In genomic region chr2:219844756-219845155, GRCh38 we compare ENCODE assay signal across 10 cellular contexts.
DNase-seq lines count a peak whose midpoint lies in the region; ATAC-seq, FAIRE-seq and TF ChIP-seq lines count a peak whose summit lies in the region.
"Had no signal": no experiment of that assay in that cellular context is flagged by ENCODE, and none has a peak within 500 bp of the region (broad histone marks: within the 10 kb centered on the region; RNA-seq: fewer than 3 reads in every experiment).

No MANE protein-coding gene starts in this region.

- no peak overlapping the region for H3K4me3 ChIP-seq in GM12878

- H3K9me3 ChIP-seq in GM12878 (replicated peaks; ENCODE audit: control insufficient read depth, insufficient read depth, low read length): no peaks in the 10 kb centered on the region

- POLR2A ChIA-PET in GM12878 (lab: Charles Lee): no interaction called here

- peaks cover 2% of the 10 kb centered on the region for H3K9me3 Mint-ChIP-seq in stimulated activated effector memory CD8-positive, alpha-beta T cell treated with anti-CD3 and anti-CD28 coated beads, Interleukin-12 subunit alpha, Interleukin-12 subunit beta, amount 100 ng/mL, for 72 hours
- H3K9me3 Mint-ChIP-seq in effector memory CD8-positive, alpha-beta T cell: no peaks in the 10 kb centered on the region
- H3K9me3 Mint-ChIP-seq: activated T-helper 1 cell treated with anti-CD3 and anti-CD28 coated beads, Interleukin-12 subunit alpha, Interleukin-12 subunit beta, Interleukin-2, Interleukin-4 antibody, amounts not matched to agents 30 ng/mL and 10 ng/mL and 1 ng/mL, durations not matched to agents 14 hours and 24 hours and 36 hours had no signal

- H3K79me2 ChIP-seq in GM12878 (ENCODE audit: control insufficient read depth, insufficient read depth, low read length): no peaks in the 10 kb centered on the region

- no peak for TF ChIP-seq POLR2A in GM12878 (IDR thresholded peaks at IDR 0.05; ENCODE audit: low read depth, low read length)

- no peak for TF ChIP-seq RAD21 in GM12878 (IDR thresholded peaks at IDR 0.05; ENCODE audit: insufficient read depth, low read depth, low read length)

- no peaks in the 10 kb centered on the region for H3K36me3 ChIP-seq in GM12878 (ENCODE audit: control insufficient read depth in 2 of 2, insufficient read depth in 2 of 2, low read length in 1 of 2)

- SMC1A ChIA-PET in GM12878 (lab: Charles Lee; ENCODE audit: uncharacterized antibody, unreplicated experiment): no interaction called here

- H3K4me1 ChIP-seq in GM12878 (ENCODE audit: control insufficient read depth, insufficient read depth, low read length): no peaks in the 10 kb centered on the region

- no peak for TF ChIP-seq CTCF in GM12878 (IDR thresholded peaks at IDR 0.05 in 2 of 3, conservative IDR thresholded peaks at IDR 0.05 in 1 of 3; ENCODE audit: control insufficient read depth in 2 of 3, extremely low read depth in 1 of 3, insufficient read depth in 1 of 3, low read depth in 3 of 3, low read length in 3 of 3)

- H3K27ac Mint-ChIP-seq in stimulated activated effector memory CD8-positive, alpha-beta T cell treated with anti-CD3 and anti-CD28 coated beads, Interleukin-12 subunit alpha, Interleukin-12 subunit beta, amount 100 ng/mL, for 72 hours: no peak overlapping the region
- no peak overlapping the region for H3K27ac Mint-ChIP-seq in effector memory CD8-positive, alpha-beta T cell
- H3K27ac Mint-ChIP-seq: activated T-helper 1 cell treated with anti-CD3 and anti-CD28 coated beads, Interleukin-12 subunit alpha, Interleukin-12 subunit beta, Interleukin-2, Interleukin-4 antibody, amounts not matched to agents 30 ng/mL and 10 ng/mL and 1 ng/mL, durations not matched to agents 14 hours and 24 hours and 36 hours had no signal

- H3K9ac ChIP-seq in GM12878 (ENCODE audit: control insufficient read depth, insufficient read depth, low read length): no peak overlapping the region

- no peak overlapping the region for H3K27ac ChIP-seq in GM12878 (ENCODE audit: control insufficient read depth, insufficient read depth)

- H4K20me1 ChIP-seq in GM12878 (ENCODE audit: control insufficient read depth, insufficient read depth): no peaks in the 10 kb centered on the region

- no peak for TF ChIP-seq EP300 in GM12878 (IDR thresholded peaks at IDR 0.05; ENCODE audit: borderline replicate concordance in 1 of 2, control insufficient read depth in 1 of 2, low read depth in 2 of 2, low read length in 2 of 2)

- FAIRE-seq in GM12878 (lab: Jason Lieb, UNC): peak; percentile 65

- H3K27me3 ChIP-seq in GM12878 (replicated peaks in 1 of 2; ENCODE audit: control insufficient read depth in 2 of 2, insufficient read depth in 2 of 2, low read length in 1 of 2): no peaks in the 10 kb centered on the region; a peak in 1 of 4 replicates

- H3K4me3 Mint-ChIP-seq in stimulated activated effector memory CD8-positive, alpha-beta T cell treated with anti-CD3 and anti-CD28 coated beads, Interleukin-12 subunit alpha, Interleukin-12 subunit beta, amount 100 ng/mL, for 72 hours: no peak overlapping the region
- H3K4me3 Mint-ChIP-seq in effector memory CD8-positive, alpha-beta T cell: no peak overlapping the region
- H3K4me3 Mint-ChIP-seq: activated T-helper 1 cell treated with anti-CD3 and anti-CD28 coated beads, Interleukin-12 subunit alpha, Interleukin-12 subunit beta, Interleukin-2, Interleukin-4 antibody, amounts not matched to agents 30 ng/mL and 10 ng/mL and 1 ng/mL, durations not matched to agents 14 hours and 24 hours and 36 hours had no signal

- no peak overlapping the region for H2AFZ ChIP-seq in GM12878 (ENCODE audit: control insufficient read depth, low read depth, low read length)

- ATAC-seq in GM18873 (IDR thresholded peaks at IDR 0.05; ENCODE audit: low FRiP score, unreplicated experiment) (peak; percentile 88), GM21526 (IDR thresholded peaks at IDR 0.05; ENCODE audit: low FRiP score, unreplicated experiment) (peak; percentile 91), HG03097 (IDR thresholded peaks at IDR 0.05; ENCODE audit: low FRiP score, unreplicated experiment) (peak; percentile 91), GM12878 (peak; percentile 86)
- ATAC-seq in stimulated activated effector memory CD8-positive, alpha-beta T cell treated with anti-CD3 and anti-CD28 coated beads, Interleukin-12 subunit alpha, Interleukin-12 subunit beta, amount 100 ng/mL, for 72 hours: no peak
- no peak for ATAC-seq in effector memory CD8-positive, alpha-beta T cell (replicated peaks)

- H3K36me3 Mint-ChIP-seq in stimulated activated effector memory CD8-positive, alpha-beta T cell treated with anti-CD3 and anti-CD28 coated beads, Interleukin-12 subunit alpha, Interleukin-12 subunit beta, amount 100 ng/mL, for 72 hours: no peaks in the 10 kb centered on the region
- H3K36me3 Mint-ChIP-seq in effector memory CD8-positive, alpha-beta T cell (ENCODE audit: insufficient read depth): no peaks in the 10 kb centered on the region

- CTCF ChIA-PET in GM12878 (lab: Yijun Ruan, JAX): no interaction called here

- intact Hi-C loops in GM12878 (cut with micrococcal nuclease; ENCODE audit: unreplicated experiment): no loop called here
- intact Hi-C loops in head of caudate nucleus (cut with DNase I): no loop called here

- RAD21 ChIA-PET in GM12878 (lab: Charles Lee; ENCODE audit: unreplicated experiment): no interaction called here

- H3K4me1 Mint-ChIP-seq in stimulated activated effector memory CD8-positive, alpha-beta T cell treated with anti-CD3 and anti-CD28 coated beads, Interleukin-12 subunit alpha, Interleukin-12 subunit beta, amount 100 ng/mL, for 72 hours: no peaks in the 10 kb centered on the region
- H3K4me1 Mint-ChIP-seq in effector memory CD8-positive, alpha-beta T cell (ENCODE audit: low read depth in 2 of 2): no peaks in the 10 kb centered on the region

- H3K27me3 Mint-ChIP-seq in effector memory CD8-positive, alpha-beta T cell: peaks cover 5 to 14% of the 10 kb centered on the region in 2 donors

- WGBS in GM12878 (ENCODE audit: insufficient coverage, insufficient replicate concordance, low lambda C conversion rate, missing lambda C conversion rate): 5% methylated on average over 4 of the region's 4 CpGs

- BruUV-seq in GM12878 (replicated peaks; lab: Mats Ljungman, UMichigan): no TSS peak

- no peak overlapping the region for H3K4me2 ChIP-seq in GM12878 (ENCODE audit: control insufficient read depth, insufficient read depth)

- DNase-seq in GM12878 (ENCODE audit: low read depth, low spot score) (peak; percentile 16), head of caudate nucleus (no peak), ureter (ENCODE audit: low spot score) (no peak)
- DNase-seq in stimulated activated effector memory CD8-positive, alpha-beta T cell treated with anti-CD3 and anti-CD28 coated beads, Interleukin-12 subunit alpha, Interleukin-12 subunit beta, amount 100 ng/mL, for 72 hours (ENCODE audit: low spot score in 2 of 2): no peak
- no peak for DNase-seq in effector memory CD8-positive, alpha-beta T cell
- DNase-seq: stimulated activated CD4-positive, alpha-beta T cell treated with anti-CD3 and anti-CD28 coated beads, Interleukin-2, amount 100 ng/mL, for 48 hours had no signal

- in situ Hi-C loops in GM12878 (cut with MboI): no loop called here

TF ChIP-seq in GM12878, 131 proteins besides CTCF, POLR2A, EP300 and RAD21:
- TF ChIP-seq ZNF274 (IDR thresholded peaks at IDR 0.05; ENCODE audit: insufficient read depth, insufficient read length) (no peak), IKZF2 (IDR thresholded peaks at IDR 0.05) (peak; percentile 22 to 34; a peak in 2 of 4 replicates), NFIC (IDR thresholded peaks at IDR 0.05; ENCODE audit: low read depth, low read length) (no peak), POU2F2 (IDR thresholded peaks at IDR 0.05; ENCODE audit: borderline replicate concordance, low read depth, low read length) (peak; percentile 83; the same call in 2 of the 3 replicates), NR2F1 (conservative IDR thresholded peaks at IDR 0.05) (0 out of 2 replicates have a peak, but pooled peaks have one; percentile 21), SPI1 (IDR thresholded peaks at IDR 0.05; ENCODE audit: borderline replicate concordance, insufficient read depth, low read depth, low read length) (peak; percentile 87), ZBED1 (IDR thresholded peaks at IDR 0.05; ENCODE audit: borderline replicate concordance) (no peak), BRCA1 (IDR thresholded peaks at IDR 0.05; ENCODE audit: low read depth, low read length) (no peak)

Comparison
In these comparisons a context has a peak if more than half of its experiments do, and no peak if none do; other contexts are left out.
1. ATAC-seq: peak in GM18873 (single experiment), GM21526 (single experiment), HG03097 (single experiment) and GM12878 (single experiment); none in stimulated activated effector memory CD8-positive, alpha-beta T cell treated with anti-CD3 and anti-CD28 coated beads, Interleukin-12 subunit alpha, Interleukin-12 subunit beta, amount 100 ng/mL, for 72 hours (single experiment) and effector memory CD8-positive, alpha-beta T cell (single experiment).